ENCODE assay signal across 1 cellular context in the genomic region with DNA sequence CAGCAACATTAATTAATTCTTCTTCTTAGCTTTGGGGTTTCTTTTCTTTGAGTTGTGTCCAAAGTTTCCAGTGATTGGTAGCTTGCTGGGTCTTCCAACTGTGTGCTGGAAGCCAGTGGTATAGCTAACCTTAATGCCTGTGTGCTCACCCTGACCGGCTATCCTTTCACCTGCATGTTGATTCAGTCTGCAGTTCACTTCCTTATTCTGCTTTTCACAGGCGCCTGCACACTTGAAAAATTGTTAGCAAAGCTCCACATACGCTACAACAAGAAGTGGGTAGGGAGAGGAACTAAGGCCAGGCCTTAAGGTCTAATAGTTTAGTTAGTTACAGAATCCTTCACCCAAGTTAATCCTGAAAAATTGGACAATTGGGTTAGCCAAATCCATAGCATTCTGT.
A peak's percentile ranks its signal among the peaks of the same experiment; 100 is the strongest.
TF ChIP-seq lines count a peak whose summit lies in the region.

No MANE protein-coding gene starts in this region.

TF ChIP-seq in K562, 482 proteins besides CTCF, POLR2A, EP300 and RAD21 (continued from another document):
- peak; percentile 60; the same call in 1 of the 2 replicates for TF ChIP-seq SPI1 (IDR thresholded peaks at IDR 0.05; ENCODE audit: borderline replicate concordance, low read depth, low read length)
